In the genomic region with DNA sequence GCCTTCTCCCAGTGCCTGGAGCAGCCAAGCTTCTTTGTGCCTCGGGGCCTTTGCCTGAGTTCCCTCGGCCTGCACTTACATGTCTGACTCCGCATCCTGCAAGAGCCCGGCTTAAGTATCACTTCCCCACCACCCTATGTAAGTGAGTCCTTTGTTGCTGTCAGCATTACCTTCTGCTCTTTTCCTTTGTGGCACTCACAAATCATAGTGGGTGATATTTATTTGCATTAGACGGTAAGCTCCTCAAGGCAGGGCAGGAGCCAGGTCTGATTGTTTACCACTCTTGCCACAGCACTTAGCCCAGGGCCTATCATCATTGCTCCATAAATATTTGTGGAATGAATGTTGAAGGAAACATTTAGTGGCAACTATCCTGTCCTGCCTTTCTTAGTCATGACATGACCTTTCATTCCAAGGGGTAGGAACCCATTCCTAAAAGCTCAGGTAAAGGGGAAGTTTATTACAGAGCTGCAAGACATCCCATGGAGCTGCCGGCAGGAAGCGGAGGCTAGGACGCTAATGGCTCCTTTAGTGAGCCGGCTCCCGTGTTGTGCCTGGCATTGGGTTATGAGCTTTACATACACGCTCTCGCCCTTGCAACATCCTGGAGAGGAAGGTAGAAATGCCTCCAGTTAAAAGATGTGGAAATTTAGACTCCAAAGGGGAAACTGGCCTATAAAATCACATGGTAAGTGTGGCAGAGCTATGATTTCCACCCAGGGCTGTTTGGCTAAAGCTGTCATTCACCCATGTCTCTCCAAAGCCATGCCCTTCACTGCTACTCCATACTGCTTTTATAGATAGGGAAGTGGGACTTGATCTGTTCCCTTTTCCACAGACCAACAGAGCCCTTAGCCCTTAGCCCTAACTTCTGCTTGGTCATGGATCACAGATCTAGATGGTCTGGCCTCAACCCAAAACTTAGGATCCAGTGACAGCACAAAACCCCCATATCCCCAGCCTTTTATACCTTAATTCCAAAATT, we compare ENCODE assay signal across 1 cellular context.
TF ChIP-seq lines count a peak whose summit lies in the region.

No MANE protein-coding gene starts in this region.

TF ChIP-seq in HCT116, 20 proteins besides CTCF, POLR2A, EP300 and RAD21:
- TF ChIP-seq SRF (IDR thresholded peaks at IDR 0.05; ENCODE audit: low read depth) (no peak), JUND (IDR thresholded peaks at IDR 0.05) (no peak), CBX3 (IDR thresholded peaks at IDR 0.05; ENCODE audit: low read depth) (no peak), FOSL1 (IDR thresholded peaks at IDR 0.05; ENCODE audit: low read depth) (peak; percentile 40), EZH2 (IDR thresholded peaks at IDR 0.05) (no peak), CEBPB (IDR thresholded peaks at IDR 0.05; ENCODE audit: low read depth) (peak; percentile 23; the same call in 1 of the 2 replicates), SP1 (IDR thresholded peaks at IDR 0.05; ENCODE audit: low read depth) (0 out of 2 replicates have a peak, but pooled peaks have one; percentile 25), EZH2phosphoT487 (IDR thresholded peaks at IDR 0.05; ENCODE audit: borderline replicate concordance) (no peak), EGR1 (IDR thresholded peaks at IDR 0.05; ENCODE audit: low read depth) (no peak)
- TF ChIP-seq, protein P1, sequence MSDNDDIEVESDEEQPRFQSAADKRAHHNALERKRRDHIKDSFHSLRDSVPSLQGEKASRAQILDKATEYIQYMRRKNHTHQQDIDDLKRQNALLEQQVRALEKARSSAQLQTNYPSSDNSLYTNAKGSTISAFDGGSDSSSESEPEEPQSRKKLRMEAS (IDR thresholded peaks at IDR 0.05) = no peak
